1 cellular context compared by ENCODE assay signal in genomic region chr1:186838380-186839076, GRCh38.
TF ChIP-seq lines count a peak whose summit lies in the region.

No MANE protein-coding gene starts in this region.

TF ChIP-seq in HEK293, 187 proteins besides CTCF, POLR2A, EP300 and RAD21 (continued from another document):
- TF ChIP-seq ZNF645 (tag by site-specific recombination; IDR thresholded peaks at IDR 0.05), result no peak
- no peak for TF ChIP-seq ZNF174 (tag by site-specific recombination; IDR thresholded peaks at IDR 0.05)
- no peak for TF ChIP-seq PBX3 (CRISPR knock-in tag; IDR thresholded peaks at IDR 0.05)
- no peak for TF ChIP-seq ZNF157 (tag by site-specific recombination; IDR thresholded peaks at IDR 0.05)
- no peak; the same call in 1 of the 2 replicates for TF ChIP-seq TCF7L2 (IDR thresholded peaks at IDR 0.05; ENCODE audit: borderline replicate concordance, low read depth, low read length)
- TF ChIP-seq ZNF146 (tag by site-specific recombination; IDR thresholded peaks at IDR 0.05), result no peak
- TF ChIP-seq ZNF335 (tag by site-specific recombination; conservative IDR thresholded peaks at IDR 0.05), result no peak
- TF ChIP-seq KLF8 (tag by site-specific recombination; IDR thresholded peaks at IDR 0.05), result no peak
- TF ChIP-seq ZNF580 (tag by site-specific recombination; IDR thresholded peaks at IDR 0.05), result no peak
- no peak for TF ChIP-seq ZNF341 (tag by site-specific recombination; IDR thresholded peaks at IDR 0.05; ENCODE audit: low read depth)
- TF ChIP-seq ZNF776 (tag by site-specific recombination; IDR thresholded peaks at IDR 0.05; ENCODE audit: borderline replicate concordance), result no peak
- no peak for TF ChIP-seq PRDM4 (tag by site-specific recombination; IDR thresholded peaks at IDR 0.05)
- TF ChIP-seq FEZF1 (tag by site-specific recombination; IDR thresholded peaks at IDR 0.05), result 0 out of 2 replicates have a peak, but pooled peaks have one; percentile 40
- TF ChIP-seq ZBTB49 (tag by site-specific recombination; IDR thresholded peaks at IDR 0.05; ENCODE audit: low read depth), result no peak
